Comparison of ENCODE assay signal across 8 cellular contexts in genomic region chr12:89882051-89882450, GRCh38.
DNase-seq lines count a peak whose midpoint lies in the region; ATAC-seq and TF ChIP-seq lines count a peak whose summit lies in the region.

No MANE protein-coding gene starts in this region.

- H3K36me3 ChIP-seq in left ventricle myocardium inferior (no peaks in the 10 kb centered on the region), body of pancreas (replicated peaks in 1 of 2; ENCODE audit: insufficient read depth in 1 of 2, low read depth in 2 of 2) (no peaks in the 10 kb centered on the region)

- peak overlapping the region; percentile 85 for H3K27ac Mint-ChIP-seq in activated naive CD8-positive, alpha-beta T cell treated with anti-CD3 and anti-CD28 coated beads for 36 hours
- peak overlapping the region; percentile 89 for H3K27ac Mint-ChIP-seq in stimulated activated naive CD8-positive, alpha-beta T cell treated with anti-CD3 and anti-CD28 coated beads, Interleukin-15, Interleukin-2, amounts not matched to agents 100 ng/mL and 50 ng/mL, for 24 hours

- H3K4me1 Mint-ChIP-seq in activated naive CD8-positive, alpha-beta T cell treated with anti-CD3 and anti-CD28 coated beads for 36 hours: peaks cover 54% of the 10 kb centered on the region
- H3K4me1 Mint-ChIP-seq in stimulated activated naive CD8-positive, alpha-beta T cell treated with anti-CD3 and anti-CD28 coated beads, Interleukin-15, Interleukin-2, amounts not matched to agents 100 ng/mL and 50 ng/mL, for 24 hours (ENCODE audit: low read depth): peaks cover 61% of the 10 kb centered on the region

- H3K27ac ChIP-seq in left ventricle myocardium inferior (replicated peaks) (no peak overlapping the region), body of pancreas (no peak overlapping the region)

- H3K36me3 Mint-ChIP-seq in activated naive CD8-positive, alpha-beta T cell treated with anti-CD3 and anti-CD28 coated beads for 36 hours: peaks cover 15% of the 10 kb centered on the region
- H3K36me3 Mint-ChIP-seq in stimulated activated naive CD8-positive, alpha-beta T cell treated with anti-CD3 and anti-CD28 coated beads, Interleukin-15, Interleukin-2, amounts not matched to agents 100 ng/mL and 50 ng/mL, for 24 hours (ENCODE audit: low read depth): no peaks in the 10 kb centered on the region

- H3K27me3 Mint-ChIP-seq in activated naive CD8-positive, alpha-beta T cell treated with anti-CD3 and anti-CD28 coated beads for 36 hours: no peaks in the 10 kb centered on the region
- no peaks in the 10 kb centered on the region for H3K27me3 Mint-ChIP-seq in stimulated activated naive CD8-positive, alpha-beta T cell treated with anti-CD3 and anti-CD28 coated beads, Interleukin-15, Interleukin-2, amounts not matched to agents 100 ng/mL and 50 ng/mL, for 24 hours

- no peak overlapping the region for H3K4me3 Mint-ChIP-seq in activated naive CD8-positive, alpha-beta T cell treated with anti-CD3 and anti-CD28 coated beads for 36 hours
- no peak overlapping the region for H3K4me3 Mint-ChIP-seq in stimulated activated naive CD8-positive, alpha-beta T cell treated with anti-CD3 and anti-CD28 coated beads, Interleukin-15, Interleukin-2, amounts not matched to agents 100 ng/mL and 50 ng/mL, for 24 hours

- DNase-seq in Right ventricle myocardium inferior (ENCODE audit: missing footprints) (no peak), left ventricle myocardium inferior (no peak), NCI-H2029 (lab: John Stamatoyannopoulos, UW) (no peak), SW 1271 (lab: John Stamatoyannopoulos, UW) (no peak), body of pancreas (no peak)
- no peak for DNase-seq in activated naive CD8-positive, alpha-beta T cell treated with anti-CD3 and anti-CD28 coated beads for 36 hours

- intact Hi-C loops in Right ventricle myocardium inferior (cut with DNase I) (no loop called here), left ventricle myocardium inferior (cut with micrococcal nuclease) (no loop called here), body of pancreas (cut with DNase I) (no loop called here)

- no peak overlapping the region for H3K4me3 ChIP-seq in left ventricle myocardium inferior
- H3K4me3 ChIP-seq in body of pancreas: no peak overlapping the region

- H3K9me3 ChIP-seq in left ventricle myocardium inferior (replicated peaks): no peaks in the 10 kb centered on the region
- H3K9me3 ChIP-seq in body of pancreas: no peaks in the 10 kb centered on the region

- H3K27me3 ChIP-seq in left ventricle myocardium inferior (ENCODE audit: low read depth): peaks cover 17% of the 10 kb centered on the region
- H3K27me3 ChIP-seq in body of pancreas: no peaks in the 10 kb centered on the region

- H3K4me1 ChIP-seq in left ventricle myocardium inferior (no peaks in the 10 kb centered on the region), body of pancreas (no peaks in the 10 kb centered on the region)

- TF ChIP-seq CTCF in left ventricle myocardium inferior (IDR thresholded peaks at IDR 0.05; ENCODE audit: borderline replicate concordance) (no peak), body of pancreas (IDR thresholded peaks at IDR 0.05) (no peak)

- peaks cover 2% of the 10 kb centered on the region for H3K9me3 Mint-ChIP-seq in activated naive CD8-positive, alpha-beta T cell treated with anti-CD3 and anti-CD28 coated beads for 36 hours
- H3K9me3 Mint-ChIP-seq in stimulated activated naive CD8-positive, alpha-beta T cell treated with anti-CD3 and anti-CD28 coated beads, Interleukin-15, Interleukin-2, amounts not matched to agents 100 ng/mL and 50 ng/mL, for 24 hours: no peaks in the 10 kb centered on the region

- TF ChIP-seq POLR2A in body of pancreas (IDR thresholded peaks at IDR 0.05): no peak

- peak; percentile 56 for ATAC-seq in Right ventricle myocardium inferior
- ATAC-seq in HG02938 (IDR thresholded peaks at IDR 0.05; ENCODE audit: unreplicated experiment): peak; percentile 51
- ATAC-seq in body of pancreas: no peak
